ENCODE assay signal across 11 cellular contexts in the genomic region with DNA sequence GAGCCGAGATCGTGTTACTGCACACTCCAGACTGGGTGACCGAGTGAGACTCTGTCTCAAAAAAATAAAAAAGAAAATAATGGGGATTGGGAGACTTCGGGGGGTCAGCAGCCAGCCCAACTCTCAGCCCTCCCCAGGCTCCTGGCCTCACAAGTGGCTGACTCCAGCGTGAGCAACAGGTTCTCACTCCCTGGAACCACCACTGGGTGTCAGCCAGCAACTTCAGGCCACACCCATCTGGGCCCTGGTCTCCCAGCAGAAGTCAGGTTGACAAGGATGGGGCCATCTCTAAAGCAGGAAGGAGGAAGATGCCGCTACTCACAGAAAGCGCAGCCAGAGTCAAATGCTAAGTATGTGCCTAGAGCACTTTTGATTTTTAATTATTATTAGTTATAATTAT.
DNase-seq lines count a peak whose midpoint lies in the region; ATAC-seq and TF ChIP-seq lines count a peak whose summit lies in the region.
"Had no signal": no experiment of that assay in that cellular context is flagged by ENCODE, and none has a peak within 500 bp of the region (broad histone marks: within the 10 kb centered on the region; RNA-seq: fewer than 3 reads in every experiment).

No MANE protein-coding gene starts in this region.

- ATAC-seq in HCT116: peak; percentile 88
- ATAC-seq in left lung: peak; percentile 31
- no peak for ATAC-seq in HG02938 (IDR thresholded peaks at IDR 0.05; ENCODE audit: unreplicated experiment)

- H3K4me2 ChIP-seq in HCT116 (ENCODE audit: low read length) (no peak overlapping the region), SK-N-SH (no peak overlapping the region)

- RAD21 ChIA-PET in HCT116 (lab: Charles Lee; ENCODE audit: low non-redundant PET in 1 of 2, low total read pairs in 2 of 2, uncharacterized antibody in 2 of 2, unreplicated experiment in 2 of 2): no interaction called here

- no peaks in the 10 kb centered on the region for H3F3A ChIP-seq in SK-N-SH (replicated peaks; ENCODE audit: insufficient read depth)

- intact Hi-C loops in HCT116 (cut with micrococcal nuclease): no loop called here
- intact Hi-C loops in left lung (cut with DNase I): no loop called here

- TF ChIP-seq CTCF in HCT116 (IDR thresholded peaks at IDR 0.05 in 2 of 3, conservative IDR thresholded peaks at IDR 0.05 in 1 of 3; ENCODE audit: borderline replicate concordance in 1 of 3, insufficient read depth in 1 of 3, low read depth in 2 of 3, low read length in 2 of 3) (peak; percentile 12 to 41 (median 27); a peak in 3 of 6 replicates), SK-N-SH (IDR thresholded peaks at IDR 0.05) (peak; percentile 11; the same call in 1 of the 2 replicates), left lung (IDR thresholded peaks at IDR 0.05) (no peak)

- H4K20me1 ChIP-seq in HCT116 (ENCODE audit: insufficient read depth): no peaks in the 10 kb centered on the region
- no peaks in the 10 kb centered on the region for H4K20me1 ChIP-seq in SK-N-SH (ENCODE audit: insufficient read depth)

- H3K79me2 ChIP-seq in HCT116 (ENCODE audit: insufficient read depth, low read length) (no peaks in the 10 kb centered on the region), SK-N-SH (ENCODE audit: insufficient read depth) (no peaks in the 10 kb centered on the region)

- BruUV-seq in HCT116 (replicated peaks; lab: Mats Ljungman, UMichigan): no TSS peak

- no peak overlapping the region for H2AFZ ChIP-seq in HCT116 (ENCODE audit: low read depth, low read length, poor library complexity, severe bottlenecking)
- H2AFZ ChIP-seq in SK-N-SH (ENCODE audit: low read depth): no peak overlapping the region

- H3K9ac ChIP-seq in HCT116 (ENCODE audit: low read length): no peak overlapping the region
- H3K9ac ChIP-seq in SK-N-SH: no peak overlapping the region

- H3K4me3 ChIP-seq in HCT116 (replicated peaks in 1 of 2; ENCODE audit: low read depth in 1 of 2, low read length in 2 of 2): no peak overlapping the region
- no peak overlapping the region for H3K4me3 ChIP-seq in SK-N-SH (ENCODE audit: low read depth in 2 of 2, low read length in 1 of 2)
- no peak overlapping the region for H3K4me3 ChIP-seq in left lung
- H3K4me3 ChIP-seq: colonic mucosa had no signal

- CTCF ChIA-PET in HCT116 (lab: Charles Lee) (no interaction called here), SK-N-SH (lab: Yijun Ruan, JAX) (interaction anchor here (1.3 to 6.6 kb wide), 5 partner anchors 11 to 139 kb away, joined by 3 to 30 read pairs (median 6); no protein-coding TSS in a partner anchor)

- H3K27me3 ChIP-seq in HCT116 (ENCODE audit: insufficient read depth, low read length) (peaks cover 11% of the 10 kb centered on the region), SK-N-SH (ENCODE audit: insufficient read depth) (no peaks in the 10 kb centered on the region), left lung (no peaks in the 10 kb centered on the region)
- H3K27me3 ChIP-seq: colonic mucosa had no signal

- DNase-seq in NCI-H1417 (lab: John Stamatoyannopoulos, UW): peak; percentile 13 to 70 (median 40)
- no peak for DNase-seq in NCI-H1417 treated with DMSO at 0.1 percent for 48 hours (lab: John Stamatoyannopoulos, UW)
- no peak for DNase-seq in HCT116 (ENCODE audit: low read depth, low spot score)
- peak; percentile 63 for DNase-seq in SK-N-SH
- DNase-seq in left lung: no peak
- no peak for DNase-seq in SW480 (ENCODE audit: low spot score)
- DNase-seq in stimulated activated CD4-positive, alpha-beta T cell treated with anti-CD3 and anti-CD28 coated beads, Interleukin-4, amount 100 ng/mL, for 1 hour: no peak
- DNase-seq: activated gamma-delta T cell treated with Interleukin-2 at 50 U/mL for 16 hours; colonic mucosa; stimulated activated naive CD4-positive, alpha-beta T cell treated with Interleukin-2 at 50 U/mL for 16 hours had no signal

- no peaks in the 10 kb centered on the region for H3K4me1 ChIP-seq in HCT116 (ENCODE audit: control insufficient read depth in 1 of 2, insufficient read depth in 2 of 2, low read length in 2 of 2)
- peaks cover 0 to 28% of the 10 kb centered on the region in 2 experiments; a peak in 1 of 4 replicates for H3K4me1 ChIP-seq in SK-N-SH (ENCODE audit: control insufficient read depth in 1 of 2, insufficient read depth in 2 of 2, low read depth in 1 of 2, low read length in 1 of 2)
- H3K4me1 ChIP-seq in left lung: no peaks in the 10 kb centered on the region
- H3K4me1 ChIP-seq: colonic mucosa had no signal

- peak; percentile 49 for TF ChIP-seq RAD21 in HCT116 (IDR thresholded peaks at IDR 0.05; ENCODE audit: low read depth)
- peak; percentile 54 for TF ChIP-seq RAD21 in SK-N-SH (IDR thresholded peaks at IDR 0.05; ENCODE audit: low read length)

- no peaks in the 10 kb centered on the region for H3K9me2 ChIP-seq in HCT116 (ENCODE audit: insufficient read depth)
- no peaks in the 10 kb centered on the region for H3K9me2 ChIP-seq in SK-N-SH

- no peak for TF ChIP-seq EP300 in SK-N-SH (IDR thresholded peaks at IDR 0.05; ENCODE audit: borderline replicate concordance in 1 of 2, low read depth in 1 of 2, low read length in 1 of 2)

- no peaks in the 10 kb centered on the region for H3K36me3 ChIP-seq in HCT116 (ENCODE audit: control insufficient read depth in 1 of 2, insufficient read depth in 2 of 2, low read length in 2 of 2)
- no peaks in the 10 kb centered on the region for H3K36me3 ChIP-seq in SK-N-SH (replicated peaks in 1 of 2; ENCODE audit: control insufficient read depth in 1 of 2, insufficient read depth in 2 of 2, low read length in 1 of 2)
- no peaks in the 10 kb centered on the region for H3K36me3 ChIP-seq in left lung
- H3K36me3 ChIP-seq: colonic mucosa had no signal

- WGBS in SK-N-SH (ENCODE audit: low lambda C conversion rate): 78% methylated on average over 7 of the region's 7 CpGs

- POLR2A ChIA-PET in HCT116 (lab: Charles Lee) (no interaction called here), SK-N-SH (lab: Yijun Ruan, JAX) (no interaction called here)

- H3K27ac ChIP-seq in HCT116 (ENCODE audit: low read depth, low read length) (no peak overlapping the region), SK-N-SH (ENCODE audit: low read depth in 2 of 2, low read length in 1 of 2) (no peak overlapping the region), left lung (no peak overlapping the region)
- H3K27ac ChIP-seq: colonic mucosa had no signal

- no peak for TF ChIP-seq POLR2A in HCT116 (IDR thresholded peaks at IDR 0.05; ENCODE audit: borderline replicate concordance, extremely low read depth, insufficient read depth, insufficient read length)

- H3K9me3 ChIP-seq in HCT116 (ENCODE audit: control insufficient read depth in 1 of 2, insufficient read depth in 1 of 2, low read depth in 1 of 2, low read length in 2 of 2): no peaks in the 10 kb centered on the region
- H3K9me3 ChIP-seq in SK-N-SH: no peaks in the 10 kb centered on the region
- H3K9me3 ChIP-seq in left lung: no peaks in the 10 kb centered on the region
- H3K9me3 ChIP-seq: colonic mucosa had no signal

TF ChIP-seq in HCT116, 20 proteins besides CTCF, POLR2A, EP300 and RAD21:
- TF ChIP-seq, protein P1, sequence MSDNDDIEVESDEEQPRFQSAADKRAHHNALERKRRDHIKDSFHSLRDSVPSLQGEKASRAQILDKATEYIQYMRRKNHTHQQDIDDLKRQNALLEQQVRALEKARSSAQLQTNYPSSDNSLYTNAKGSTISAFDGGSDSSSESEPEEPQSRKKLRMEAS (IDR thresholded peaks at IDR 0.05): no peak
- TF ChIP-seq YY1 (IDR thresholded peaks at IDR 0.05; ENCODE audit: extremely low read depth, insufficient replicate concordance, low read depth, low read length) (no peak), ZFX (IDR thresholded peaks at IDR 0.05) (no peak)

TF ChIP-seq in SK-N-SH, 30 proteins besides CTCF, POLR2A, EP300 and RAD21:
- TF ChIP-seq CHD2 (IDR thresholded peaks at IDR 0.05; ENCODE audit: low read length, partially characterized antibody): no peak
- TF ChIP-seq TCF12 (IDR thresholded peaks at IDR 0.05): no peak
- TF ChIP-seq RCOR1 (IDR thresholded peaks at IDR 0.05; ENCODE audit: low read length): no peak
- TF ChIP-seq RFX5 (IDR thresholded peaks at IDR 0.05; ENCODE audit: low read length): no peak
- no peak for TF ChIP-seq ELF1 (IDR thresholded peaks at IDR 0.05)
- TF ChIP-seq FOXJ3 (CRISPR knock-in tag; IDR thresholded peaks at IDR 0.05): no peak
- TF ChIP-seq, protein P1 (IDR thresholded peaks at IDR 0.05; ENCODE audit: low read depth): no peak
- TF ChIP-seq RXRA (IDR thresholded peaks at IDR 0.05; ENCODE audit: borderline replicate concordance, low read depth): no peak
- no peak for TF ChIP-seq MXI1 (IDR thresholded peaks at IDR 0.05; ENCODE audit: low read depth, low read length)
- no peak for TF ChIP-seq POLR2AphosphoS5 (IDR thresholded peaks at IDR 0.05; ENCODE audit: low read depth, low read length)
- no peak for TF ChIP-seq FOXM1 (IDR thresholded peaks at IDR 0.05; ENCODE audit: low read depth)
- TF ChIP-seq, protein P2, sequence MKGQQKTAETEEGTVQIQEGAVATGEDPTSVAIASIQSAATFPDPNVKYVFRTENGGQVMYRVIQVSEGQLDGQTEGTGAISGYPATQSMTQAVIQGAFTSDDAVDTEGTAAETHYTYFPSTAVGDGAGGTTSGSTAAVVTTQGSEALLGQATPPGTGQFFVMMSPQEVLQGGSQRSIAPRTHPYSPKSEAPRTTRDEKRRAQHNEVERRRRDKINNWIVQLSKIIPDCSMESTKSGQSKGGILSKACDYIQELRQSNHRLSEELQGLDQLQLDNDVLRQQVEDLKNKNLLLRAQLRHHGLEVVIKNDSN (IDR thresholded peaks at IDR 0.05; ENCODE audit: borderline replicate concordance, low read depth): no peak

Comparison
In these comparisons a context has a peak if more than half of its experiments do, and no peak if none do; other contexts are left out.
1. DNase-seq: peak in NCI-H1417 (3 of 3) and SK-N-SH (single experiment); none in NCI-H1417 treated with DMSO at 0.1 percent for 48 hours (single experiment), HCT116 (single experiment), left lung (0 of 2), SW480 (single experiment) and stimulated activated CD4-positive, alpha-beta T cell treated with anti-CD3 and anti-CD28 coated beads, Interleukin-4, amount 100 ng/mL, for 1 hour (single experiment).
2. CTCF ChIP-seq: peak in HCT116 (3 of 3) and SK-N-SH (single experiment); none in left lung (0 of 2).